8 cellular contexts compared by ENCODE assay signal in the genomic region with DNA sequence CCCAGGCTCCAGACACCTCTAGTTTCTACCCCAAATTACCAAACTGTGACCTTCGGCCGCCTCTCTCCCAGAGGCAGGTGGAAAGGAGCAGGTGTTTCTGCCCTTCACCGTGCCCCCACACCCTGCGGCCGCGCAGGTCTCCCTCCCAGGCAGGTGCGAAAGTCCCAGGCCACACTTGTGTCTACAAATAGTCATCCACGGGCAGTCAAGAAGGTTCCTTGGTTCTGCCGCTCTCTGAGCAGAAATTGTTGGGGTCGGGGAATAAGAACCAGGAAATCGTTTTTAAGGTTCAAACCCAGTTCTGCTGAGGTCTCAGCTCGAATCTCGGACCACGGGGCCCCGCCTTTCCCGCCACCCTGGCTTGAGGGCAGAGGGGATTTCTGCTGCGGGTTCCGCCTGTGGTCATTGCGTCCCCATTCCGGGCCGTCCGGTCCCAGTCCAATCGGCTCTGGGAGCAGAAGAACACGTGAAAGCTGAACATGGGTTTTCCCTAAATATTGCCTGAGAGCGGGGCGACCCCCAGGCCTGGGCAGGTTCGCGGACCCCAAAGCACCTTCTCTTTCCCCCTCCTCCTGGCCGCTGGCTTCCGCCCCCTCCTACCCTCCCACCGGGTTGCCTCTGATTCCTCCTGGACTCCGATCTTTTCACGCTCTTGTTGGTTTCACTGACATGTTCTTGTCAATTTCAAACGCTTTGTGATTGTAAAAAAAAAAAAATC. TPM values are rescaled to one million over a fixed set of nuclear protein-coding genes. Genes with fewer than 3 reads are reported as not detected.
DNase-seq lines count a peak whose midpoint lies in the region; ATAC-seq and TF ChIP-seq lines count a peak whose summit lies in the region.

No MANE protein-coding gene starts in this region.

- H3K27ac Mint-ChIP-seq in effector memory CD8-positive, alpha-beta T cell = peak overlapping the region; percentile 94 to 98

- H3K4me1 Mint-ChIP-seq in effector memory CD8-positive, alpha-beta T cell (ENCODE audit: low read depth in 2 of 2) = peaks cover 22 to 25% of the 10 kb centered on the region in 2 donors

- peak overlapping the region; percentile 85 to 91 for H3K9ac ChIP-seq in mucosa of rectum (ENCODE audit: low read depth in 1 of 2, low read length in 2 of 2)

- H3K36me3 ChIP-seq in SJSA1 (peaks cover 4% of the 10 kb centered on the region; the same call in 1 of the 2 replicates), mucosa of rectum (ENCODE audit: control insufficient read depth in 2 of 2, insufficient read depth in 2 of 2, low read length in 2 of 2) (no peaks in the 10 kb centered on the region)

- peak overlapping the region; percentile 71 for H3K27ac ChIP-seq in SJSA1
- peak overlapping the region; percentile 92 to 96 for H3K27ac ChIP-seq in mucosa of rectum (ENCODE audit: low read depth in 2 of 2, low read length in 2 of 2)

- peak overlapping the region; percentile 94 to 95 for H3K4me3 Mint-ChIP-seq in effector memory CD8-positive, alpha-beta T cell

- no peak for TF ChIP-seq CTCF in AG04449 (IDR thresholded peaks at IDR 0.05; ENCODE audit: insufficient read depth, low read length, missing control alignments)

- H3K27me3 ChIP-seq in SJSA1 (replicated peaks) (peaks cover 48% of the 10 kb centered on the region), mucosa of rectum (ENCODE audit: control insufficient read depth in 2 of 2, insufficient read depth in 2 of 2, low read length in 2 of 2) (peaks cover 6 to 20% of the 10 kb centered on the region in 2 donors)

- peaks cover 68 to 75% of the 10 kb centered on the region in 2 donors for H3K27me3 Mint-ChIP-seq in effector memory CD8-positive, alpha-beta T cell

- POLR2A ChIA-PET in AG04449 (lab: Yijun Ruan, JAX) = interaction anchor here (1.4 to 2.3 kb wide), 2 partner anchors 119 to 130 kb away, joined by 6 to 13 read pairs; no protein-coding TSS in a partner anchor
- POLR2A ChIA-PET in HEK293T (lab: Yijun Ruan, JAX) = interaction anchor here (1.0 to 4.7 kb wide), 16 partner anchors 10 to 129 kb away, joined by 3 to 51 read pairs (median 14); no protein-coding TSS in a partner anchor

- DNase-seq in AG04449 (ENCODE audit: low read depth, low spot score) (no peak), SJSA1 (ENCODE audit: low read depth in 1 of 2, low spot score in 2 of 2) (no peak), NOMO-1 treated with DMSO at 0.1 percent for 48 hours (lab: John Stamatoyannopoulos, UW; ENCODE audit: unreplicated experiment) (no peak), HEK293T (ENCODE audit: extremely low spot score) (no peak)
- DNase-seq in effector memory CD8-positive, alpha-beta T cell = peak in 1 of 3 experiments; percentile 17

- peaks cover 26% of the 10 kb centered on the region for H3K36me3 Mint-ChIP-seq in effector memory CD8-positive, alpha-beta T cell (ENCODE audit: insufficient read depth)

- CTCF ChIA-PET in AG04449 (lab: Yijun Ruan, JAX) = interaction anchor here (1.3 to 2.3 kb wide), 2 partner anchors 10 to 58 kb away, joined by 5 to 9 read pairs; no protein-coding TSS in a partner anchor
- CTCF ChIA-PET in HEK293T (lab: Yijun Ruan, JAX) = interaction anchor here (0.7 kb wide), 1 partner anchor 152 kb away, joined by 3 read pairs; no protein-coding TSS in a partner anchor

- ATAC-seq in GM18867 (IDR thresholded peaks at IDR 0.05; ENCODE audit: unreplicated experiment) (peak; percentile 3), esophagus mucosa (no peak)
- ATAC-seq in effector memory CD8-positive, alpha-beta T cell (replicated peaks) = no peak

- H3K4me3 ChIP-seq in AG04449 (ENCODE audit: low read depth, low read length) (peak overlapping the region; percentile 82), SJSA1 (peak overlapping the region; percentile 64), mucosa of rectum (ENCODE audit: low read length in 2 of 2) (peak overlapping the region; percentile 77 to 78)

- H3K4me1 ChIP-seq in SJSA1 (replicated peaks) (peaks cover 46% of the 10 kb centered on the region), mucosa of rectum (ENCODE audit: control insufficient read depth in 2 of 2, insufficient read depth in 2 of 2, low read length in 2 of 2) (peaks cover 25 to 31% of the 10 kb centered on the region in 2 donors)

- H3K9me3 ChIP-seq in SJSA1 (replicated peaks) (no peaks in the 10 kb centered on the region), mucosa of rectum (ENCODE audit: control insufficient read depth in 2 of 2, low read length in 2 of 2) (no peaks in the 10 kb centered on the region)

- no peaks in the 10 kb centered on the region for H3K9me3 Mint-ChIP-seq in effector memory CD8-positive, alpha-beta T cell

TF ChIP-seq in HEK293T, 16 proteins besides CTCF, POLR2A, EP300 and RAD21:
- no peak for TF ChIP-seq ZNF384 (IDR thresholded peaks at IDR 0.05)
- TF ChIP-seq, protein P1, sequence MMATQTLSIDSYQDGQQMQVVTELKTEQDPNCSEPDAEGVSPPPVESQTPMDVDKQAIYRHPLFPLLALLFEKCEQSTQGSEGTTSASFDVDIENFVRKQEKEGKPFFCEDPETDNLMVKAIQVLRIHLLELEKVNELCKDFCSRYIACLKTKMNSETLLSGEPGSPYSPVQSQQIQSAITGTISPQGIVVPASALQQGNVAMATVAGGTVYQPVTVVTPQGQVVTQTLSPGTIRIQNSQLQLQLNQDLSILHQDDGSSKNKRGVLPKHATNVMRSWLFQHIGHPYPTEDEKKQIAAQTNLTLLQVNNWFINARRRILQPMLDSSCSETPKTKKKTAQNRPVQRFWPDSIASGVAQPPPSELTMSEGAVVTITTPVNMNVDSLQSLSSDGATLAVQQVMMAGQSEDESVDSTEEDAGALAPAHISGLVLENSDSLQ (IDR thresholded peaks at IDR 0.05) = no peak
- TF ChIP-seq FOXA1 (IDR thresholded peaks at IDR 0.05) = no peak
- no peak for TF ChIP-seq L3MBTL2 (conservative IDR thresholded peaks at IDR 0.05)
- no peak for TF ChIP-seq ELF4 (IDR thresholded peaks at IDR 0.05)
- no peak for TF ChIP-seq CTBP1 (IDR thresholded peaks at IDR 0.05; ENCODE audit: borderline replicate concordance)

RNA-seq across cellular contexts. Expression of a gene that starts 1.2 kb away (rescaled TPM):
- 10.1 and 14.9 TPM in 2 replicates for total RNA-seq in SJSA1 (2014; rRNA removed; shearing (Covaris generic))
- 2.7 TPM for total RNA-seq in esophagus mucosa
